ENCODE assay signal across 27 cellular contexts in the genomic region with DNA sequence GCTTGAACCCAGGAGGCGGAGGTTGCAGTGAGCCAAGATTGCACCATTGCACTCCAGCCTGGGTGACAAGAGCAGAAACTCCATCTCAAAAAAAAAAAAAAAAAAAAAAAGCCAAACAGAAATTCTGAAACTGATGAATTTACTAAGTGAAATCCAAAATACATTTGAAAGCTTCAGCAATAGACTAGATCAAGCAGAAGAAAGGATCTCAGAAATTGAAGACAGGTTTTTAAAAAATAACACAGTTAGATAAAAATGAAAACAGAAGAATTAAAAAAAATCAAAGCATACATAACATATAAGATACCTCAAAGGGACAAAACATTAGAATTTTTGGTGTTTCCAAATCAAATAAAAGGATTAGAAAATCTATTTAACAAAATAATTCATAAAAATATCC.
"Had no signal": no experiment of that assay in that cellular context is flagged by ENCODE, and none has a peak within 500 bp of the region (broad histone marks: within the 10 kb centered on the region; RNA-seq: fewer than 3 reads in every experiment).

No MANE protein-coding gene starts in this region.

- H3K36me3 Mint-ChIP-seq: natural killer cell; neural progenitor cell; stimulated activated naive B cell treated with anti-CD40 and anti-IgM and Interleukin-4, amounts not matched to agents 10 μg/mL and 1 μg/mL and 100 μg/mL, for 72 hours had no signal

- H3K4me1 Mint-ChIP-seq: mesothelial cell of epicardium; naive B cell; natural killer cell; nephron progenitor cell; neural progenitor cell; stimulated activated naive B cell treated with anti-CD40 and anti-IgM and Interleukin-4, amounts not matched to agents 10 μg/mL and 1 μg/mL and 100 μg/mL, for 72 hours had no signal

- H3K4me2 ChIP-seq: neural progenitor cell had no signal

- H3K4me3 ChIP-seq: left ventricle myocardium inferior, lung, neural progenitor cell, psoas muscle, skin epidermis, stomach, testis, thyroid gland, transverse colon, upper lobe of left lung, vagina had no signal

- H3K9me3 ChIP-seq: neutrophil, testis, thyroid gland, vagina had no signal

- H3K9ac ChIP-seq: neural progenitor cell, parathyroid adenoma had no signal

- H3K79me2 ChIP-seq: parathyroid adenoma had no signal

- H3K27ac ChIP-seq: left ventricle myocardium inferior, neural progenitor cell, neutrophil, parathyroid adenoma, psoas muscle, skin epidermis, stomach, testis, thyroid gland, transverse colon, upper lobe of left lung, vagina had no signal

- H3K27me3 ChIP-seq: neural progenitor cell, neutrophil, stomach, testis, thyroid gland, transverse colon, upper lobe of left lung, vagina had no signal

- H2AFZ ChIP-seq: neural progenitor cell, parathyroid adenoma had no signal

- DNase-seq: islet precursor cell; left ventricle myocardium inferior; mesendoderm; naive B cell; natural killer cell; nephron progenitor cell; occipital lobe; psoas muscle; stimulated activated CD4-positive, alpha-beta T cell treated with anti-CD3 and anti-CD28 coated beads, Interleukin-12 subunit alpha, Interleukin-12 subunit beta, amount 100 ng/mL, for 4 hours; stimulated activated CD4-positive, alpha-beta T cell treated with anti-CD3 and anti-CD28 coated beads, Interleukin-15, amount 100 ng/mL, for 24 hours; stimulated activated CD4-positive, alpha-beta T cell treated with anti-CD3 and anti-CD28 coated beads, Interleukin-2, amount 100 ng/mL, for 24 hours; stimulated activated CD4-positive, alpha-beta T cell treated with anti-CD3 and anti-CD28 coated beads, Interleukin-4, amount 100 ng/mL, for 1 hour; stimulated activated naive B cell treated with anti-CD40 and anti-IgM and Interleukin-4, amounts not matched to agents 10 μg/mL and 1 μg/mL and 100 μg/mL, for 72 hours; stimulated activated naive CD8-positive, alpha-beta T cell treated with anti-CD3 and anti-CD28 coated beads, Interleukin-15, Interleukin-2, amounts not matched to agents 100 U/mL and 50 U/mL, for 24 hours; stomach; testis; thyroid gland; transverse colon; upper lobe of left lung had no signal

- H3K4me1 ChIP-seq: left ventricle myocardium inferior, neural progenitor cell, parathyroid adenoma, psoas muscle, stomach, testis, thyroid gland, transverse colon, upper lobe of left lung, vagina had no signal

- H3K27ac Mint-ChIP-seq: mesothelial cell of epicardium; naive B cell; natural killer cell; nephron progenitor cell; neural progenitor cell; stimulated activated naive B cell treated with anti-CD40 and anti-IgM and Interleukin-4, amounts not matched to agents 10 μg/mL and 1 μg/mL and 100 μg/mL, for 72 hours had no signal

- H3K36me3 ChIP-seq: left ventricle myocardium inferior, neural progenitor cell, neutrophil, stomach, thyroid gland, transverse colon, upper lobe of left lung, vagina had no signal

- ATAC-seq: natural killer cell; psoas muscle; sciatic nerve; stimulated activated naive B cell treated with anti-CD40 and anti-IgM and Interleukin-4, amounts not matched to agents 10 μg/mL and 1 μg/mL and 100 μg/mL, for 72 hours; stimulated activated naive CD8-positive, alpha-beta T cell treated with anti-CD3 and anti-CD28 coated beads, Interleukin-15, Interleukin-2, amounts not matched to agents 100 U/mL and 50 U/mL, for 24 hours had no signal

- H3K27me3 Mint-ChIP-seq: naive B cell; stimulated activated naive B cell treated with anti-CD40 and anti-IgM and Interleukin-4, amounts not matched to agents 10 μg/mL and 1 μg/mL and 100 μg/mL, for 72 hours had no signal

- H3K4me3 Mint-ChIP-seq: mesothelial cell of epicardium; naive B cell; natural killer cell; nephron progenitor cell; neural progenitor cell; stimulated activated naive B cell treated with anti-CD40 and anti-IgM and Interleukin-4, amounts not matched to agents 10 μg/mL and 1 μg/mL and 100 μg/mL, for 72 hours had no signal
